ENCODE assay signal across 19 cellular contexts in the genomic region with DNA sequence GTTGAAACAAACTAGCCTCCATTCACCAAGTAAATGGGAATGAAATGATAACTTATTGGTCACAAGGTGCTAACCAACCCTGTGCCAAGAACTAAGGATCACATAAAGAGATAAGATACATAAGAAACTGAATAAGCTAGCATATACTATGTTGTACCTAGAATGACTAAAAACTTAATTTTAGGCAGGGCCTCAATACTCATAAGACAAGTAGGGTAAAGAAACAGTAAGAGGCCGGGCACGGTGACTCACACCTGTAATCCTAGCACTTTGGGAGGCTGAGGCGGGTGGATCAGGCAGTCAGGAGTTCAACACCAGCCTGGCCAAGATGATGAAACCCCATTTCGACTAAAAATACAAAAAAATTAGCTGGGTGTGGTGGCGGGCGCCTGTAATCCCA. TPM values are rescaled to one million over a fixed set of nuclear protein-coding genes. Genes with fewer than 3 reads are reported as not detected.
A peak's percentile ranks its signal among the peaks of the same experiment; 100 is the strongest.
DNase-seq lines count a peak whose midpoint lies in the region; ATAC-seq lines count a peak whose summit lies in the region.
"Had no signal": no experiment of that assay in that cellular context is flagged by ENCODE, and none has a peak within 500 bp of the region (broad histone marks: within the 10 kb centered on the region; RNA-seq: fewer than 3 reads in every experiment).

No MANE protein-coding gene starts in this region.

- peaks cover 9 to 33% of the 10 kb centered on the region in 2 donors for H3K36me3 Mint-ChIP-seq in activated T-cell treated with anti-CD3 and anti-CD28 coated beads, Interleukin-2, amount 50 U/mL, for 72 hours (ENCODE audit: insufficient read depth in 2 of 2)
- peaks cover 19% of the 10 kb centered on the region for H3K36me3 Mint-ChIP-seq in memory B cell

- H3K9me3 Mint-ChIP-seq in activated T-cell treated with anti-CD3 and anti-CD28 coated beads, Interleukin-2, amount 50 U/mL, for 72 hours, result no peaks in the 10 kb centered on the region
- no peaks in the 10 kb centered on the region for H3K9me3 Mint-ChIP-seq in memory B cell
- H3K9me3 Mint-ChIP-seq: activated B cell treated with CpG ODN at 0.5 μM for 24 hours had no signal

- DNase-seq in stimulated activated CD4-positive, alpha-beta T cell treated with anti-CD3 and anti-CD28 coated beads, Interleukin-15, amount 100 ng/mL, for 24 hours, result peak; percentile 66
- DNase-seq in stimulated activated CD4-positive, alpha-beta T cell treated with anti-CD3 and anti-CD28 coated beads, Interleukin-12 subunit alpha, Interleukin-12 subunit beta, amount 100 ng/mL, for 4 hours, result no peak
- peak; percentile 62 to 63 for DNase-seq in activated T-cell treated with anti-CD3 and anti-CD28 coated beads, Interleukin-2, amount 50 U/mL, for 72 hours
- DNase-seq in memory B cell (ENCODE audit: low spot score in 2 of 2) (no peak), NCI-H446 (lab: John Stamatoyannopoulos, UW) (no peak)
- DNase-seq: activated B cell treated with CpG ODN at 0.5 μM for 24 hours, DMS79 treated with DMSO at 0.1 percent for 48 hours, gastrocnemius medialis, KBM-7, mammary epithelial cell, NCI-H187, NCI-H345, SJCRH30, T-helper 17 cell, tibial artery had no signal

- peak overlapping the region; percentile 74 for H3K27ac Mint-ChIP-seq in activated T-cell treated with anti-CD3 and anti-CD28 coated beads, Interleukin-2, amount 50 U/mL, for 72 hours
- H3K27ac Mint-ChIP-seq in memory B cell, result peak overlapping the region; percentile 82

- peak; percentile 92 to 97 for ATAC-seq in activated T-cell treated with anti-CD3 and anti-CD28 coated beads, Interleukin-2, amount 50 U/mL, for 72 hours (replicated peaks in 1 of 2)
- ATAC-seq in memory B cell (ENCODE audit: low read depth) (no peak), GM21367 (IDR thresholded peaks at IDR 0.05; ENCODE audit: unreplicated experiment) (no peak), GM21515 (IDR thresholded peaks at IDR 0.05; ENCODE audit: unreplicated experiment) (no peak)
- ATAC-seq: gastrocnemius medialis, Panc1, sciatic nerve, T-helper 17 cell had no signal

- peak overlapping the region; percentile 22 to 53 for H3K4me3 Mint-ChIP-seq in activated T-cell treated with anti-CD3 and anti-CD28 coated beads, Interleukin-2, amount 50 U/mL, for 72 hours
- H3K4me3 Mint-ChIP-seq in memory B cell, result no peak overlapping the region
- H3K4me3 Mint-ChIP-seq: activated B cell treated with CpG ODN at 0.5 μM for 24 hours, T-helper 17 cell had no signal

- no peaks in the 10 kb centered on the region for H3K27me3 Mint-ChIP-seq in activated T-cell treated with anti-CD3 and anti-CD28 coated beads, Interleukin-2, amount 50 U/mL, for 72 hours (ENCODE audit: low read depth)
- no peaks in the 10 kb centered on the region for H3K27me3 Mint-ChIP-seq in memory B cell
- H3K27me3 Mint-ChIP-seq: activated B cell treated with CpG ODN at 0.5 μM for 24 hours, T-helper 17 cell had no signal

- H3K4me1 Mint-ChIP-seq in activated T-cell treated with anti-CD3 and anti-CD28 coated beads, Interleukin-2, amount 50 U/mL, for 72 hours (ENCODE audit: low read depth), result peaks cover 18% of the 10 kb centered on the region
- no peaks in the 10 kb centered on the region for H3K4me1 Mint-ChIP-seq in memory B cell
- H3K4me1 Mint-ChIP-seq: activated B cell treated with CpG ODN at 0.5 μM for 24 hours had no signal

RNA-seq across cellular contexts. Expression of a gene that starts 17.7 kb away (rescaled TPM):
- total RNA-seq in activated T-cell treated with anti-CD3 and anti-CD28 coated beads, Interleukin-2, amount 50 U/mL, for 72 hours, result 1 to 10 TPM; 3.4 to 4.8 TPM

RNA-seq across cellular contexts. Expression of a gene that starts 31.9 kb away (rescaled TPM):
- total RNA-seq in activated T-cell treated with anti-CD3 and anti-CD28 coated beads, Interleukin-2, amount 50 U/mL, for 72 hours, result 100 to 1,000 TPM; 122 to 154 TPM

RNA-seq across cellular contexts. Expression of a gene that starts 40.5 kb away (rescaled TPM):
- 1 to 10 TPM; 7.3 to 9.3 TPM for total RNA-seq in activated T-cell treated with anti-CD3 and anti-CD28 coated beads, Interleukin-2, amount 50 U/mL, for 72 hours

RNA-seq across cellular contexts. Expression of a gene that starts 44.8 kb away (rescaled TPM):
- 100 to 1,000 TPM; 116 to 121 TPM for total RNA-seq in activated T-cell treated with anti-CD3 and anti-CD28 coated beads, Interleukin-2, amount 50 U/mL, for 72 hours

RNA-seq across cellular contexts. Expression of a gene that starts 53.0 kb away (rescaled TPM):
- 1 to 10 TPM; 6.6 to 8.9 TPM for total RNA-seq in activated T-cell treated with anti-CD3 and anti-CD28 coated beads, Interleukin-2, amount 50 U/mL, for 72 hours

Comparison
In these comparisons a context has a peak if more than half of its experiments do, and no peak if none do; other contexts are left out.
1. DNase-seq: peak in stimulated activated CD4-positive, alpha-beta T cell treated with anti-CD3 and anti-CD28 coated beads, Interleukin-15, amount 100 ng/mL, for 24 hours (single experiment) and activated T-cell treated with anti-CD3 and anti-CD28 coated beads, Interleukin-2, amount 50 U/mL, for 72 hours (2 of 2); none in stimulated activated CD4-positive, alpha-beta T cell treated with anti-CD3 and anti-CD28 coated beads, Interleukin-12 subunit alpha, Interleukin-12 subunit beta, amount 100 ng/mL, for 4 hours (single experiment), memory B cell (0 of 2) and NCI-H446 (0 of 2).
2. ATAC-seq: peak in activated T-cell treated with anti-CD3 and anti-CD28 coated beads, Interleukin-2, amount 50 U/mL, for 72 hours (2 of 2); none in memory B cell (single experiment), GM21367 (single experiment) and GM21515 (single experiment).